10 cellular contexts compared by ENCODE assay signal in the genomic region with DNA sequence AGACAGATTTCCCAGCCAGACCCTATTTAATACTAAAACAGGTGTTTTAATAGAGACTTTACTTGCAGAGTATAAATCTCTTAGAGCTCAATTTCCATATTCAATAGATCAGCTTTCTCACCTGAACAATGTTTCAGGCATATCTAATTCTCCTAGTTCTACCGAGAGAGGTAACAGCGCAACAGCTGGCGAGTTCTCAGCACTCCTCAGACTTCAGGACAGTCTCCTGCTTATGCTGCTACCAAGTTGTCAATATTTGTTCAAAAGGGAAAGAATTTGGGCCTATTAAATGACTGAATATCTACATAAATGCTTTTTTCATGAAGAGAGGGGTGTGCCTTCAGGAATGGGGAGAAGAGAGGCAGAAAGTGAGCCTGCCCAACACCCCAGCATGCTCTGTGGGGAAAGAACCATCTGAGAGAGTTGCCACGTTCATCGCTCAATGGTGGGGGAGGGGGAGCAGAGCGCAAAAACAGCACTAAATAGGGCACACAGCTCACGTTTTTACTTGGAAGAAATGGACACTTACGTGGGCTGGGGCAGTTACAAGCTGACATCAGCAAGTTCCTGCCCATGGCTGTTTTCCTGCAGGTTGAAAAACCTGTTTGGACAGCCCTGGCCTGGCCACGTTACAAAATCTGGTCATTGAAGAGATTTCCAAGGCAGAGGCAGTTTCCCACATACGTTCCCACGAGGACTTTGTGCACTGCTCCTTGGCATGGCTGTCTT. TPM values are rescaled to one million over a fixed set of nuclear protein-coding genes. Genes with fewer than 3 reads are reported as not detected.
DNase-seq lines count a peak whose midpoint lies in the region; ATAC-seq and TF ChIP-seq lines count a peak whose summit lies in the region.
"Had no signal": no experiment of that assay in that cellular context is flagged by ENCODE, and none has a peak within 500 bp of the region (broad histone marks: within the 10 kb centered on the region; RNA-seq: fewer than 3 reads in every experiment).

No MANE protein-coding gene starts in this region.

- peak overlapping the region; percentile 13 for H3K9ac ChIP-seq in HCT116 (ENCODE audit: low read length)

- RAD21 ChIA-PET in HCT116 (lab: Charles Lee; ENCODE audit: low non-redundant PET in 1 of 2, low total read pairs in 2 of 2, uncharacterized antibody in 2 of 2, unreplicated experiment in 2 of 2) = no interaction called here

- DNase-seq in HCT116 (ENCODE audit: low read depth, low spot score) = no peak
- DNase-seq in effector memory CD8-positive, alpha-beta T cell = no peak
- DNase-seq in naive thymus-derived CD8-positive, alpha-beta T cell = no peak
- no peak for DNase-seq in tibial nerve (ENCODE audit: low spot score in 2 of 2)
- no peak for DNase-seq in SK-N-DZ (ENCODE audit: low spot score)
- no peak for DNase-seq in NCI-H2107 (lab: John Stamatoyannopoulos, UW)
- DNase-seq: cortex of kidney had no signal

- H3K9me2 ChIP-seq in HCT116 (ENCODE audit: insufficient read depth) = no peaks in the 10 kb centered on the region

- no peak overlapping the region for H3K4me3 Mint-ChIP-seq in effector memory CD8-positive, alpha-beta T cell
- no peak overlapping the region for H3K4me3 Mint-ChIP-seq in naive thymus-derived CD8-positive, alpha-beta T cell

- H3K27ac Mint-ChIP-seq in effector memory CD8-positive, alpha-beta T cell = peak overlapping the region; percentile 54 to 91
- H3K27ac Mint-ChIP-seq in naive thymus-derived CD8-positive, alpha-beta T cell = peak overlapping the region in 9 of 10 donors; percentile 4 to 89 (median 48)

- peaks cover 99% of the 10 kb centered on the region for H3K36me3 Mint-ChIP-seq in effector memory CD8-positive, alpha-beta T cell (ENCODE audit: insufficient read depth)
- peaks cover 7 to 97% (median 39%) of the 10 kb centered on the region in 3 donors for H3K36me3 Mint-ChIP-seq in naive thymus-derived CD8-positive, alpha-beta T cell

- H3K9me3 ChIP-seq in HCT116 (ENCODE audit: control insufficient read depth in 1 of 2, insufficient read depth in 1 of 2, low read depth in 1 of 2, low read length in 2 of 2) (no peaks in the 10 kb centered on the region), tibial nerve (no peaks in the 10 kb centered on the region)
- H3K9me3 ChIP-seq: Peyer's patch had no signal

- peaks cover 100% of the 10 kb centered on the region for H3K79me2 ChIP-seq in HCT116 (ENCODE audit: insufficient read depth, low read length)

- H3K4me3 ChIP-seq in HCT116 (replicated peaks in 1 of 2; ENCODE audit: low read depth in 1 of 2, low read length in 2 of 2) (no peak overlapping the region), tibial nerve (no peak overlapping the region)
- H3K4me3 ChIP-seq: Peyer's patch had no signal

- H3K27me3 Mint-ChIP-seq in effector memory CD8-positive, alpha-beta T cell = no peaks in the 10 kb centered on the region
- no peaks in the 10 kb centered on the region for H3K27me3 Mint-ChIP-seq in naive thymus-derived CD8-positive, alpha-beta T cell

- intact Hi-C loops in HCT116 (cut with micrococcal nuclease) = no loop called here

- H3K27ac ChIP-seq in C4-2B (peak overlapping the region; percentile 86), HCT116 (ENCODE audit: low read depth, low read length) (peak overlapping the region; percentile 34), tibial nerve (no peak overlapping the region)

- peak in 1 of 2 donors; percentile 7 for TF ChIP-seq EP300 in tibial nerve (IDR thresholded peaks at IDR 0.05)

- 77 to 82% methylated on average over 11 of the region's 11 CpGs for WGBS in tibial nerve, 2 donors

- no TSS peak for BruUV-seq in HCT116 (replicated peaks; lab: Mats Ljungman, UMichigan)

- H3K27me3 ChIP-seq in HCT116 (ENCODE audit: insufficient read depth, low read length) (no peaks in the 10 kb centered on the region), tibial nerve (no peaks in the 10 kb centered on the region)
- H3K27me3 ChIP-seq: Peyer's patch had no signal

- TF ChIP-seq CTCF in C4-2B (conservative IDR thresholded peaks at IDR 0.05) = no peak
- TF ChIP-seq CTCF in HCT116 (IDR thresholded peaks at IDR 0.05 in 2 of 3, conservative IDR thresholded peaks at IDR 0.05 in 1 of 3; ENCODE audit: borderline replicate concordance in 1 of 3, insufficient read depth in 1 of 3, low read depth in 2 of 3, low read length in 2 of 3) = no peak
- TF ChIP-seq CTCF in tibial nerve (IDR thresholded peaks at IDR 0.05) = no peak

- CTCF ChIA-PET in HCT116 (lab: Charles Lee) = interaction anchor here (0.8 to 3.2 kb wide), 2 partner anchors 9 to 12 kb away, joined by 3 to 11 read pairs; no protein-coding TSS in a partner anchor

- POLR2A ChIA-PET in HCT116 (lab: Charles Lee) = interaction anchor here (0.8 to 2.8 kb wide), 4 partner anchors 8 to 88 kb away, joined by 3 to 13 read pairs (median 4); no protein-coding TSS in a partner anchor
- POLR2A ChIA-PET in naive thymus-derived CD8-positive, alpha-beta T cell (lab: Charles Lee) = interaction anchor here (0.6 to 1.1 kb wide), 3 partner anchors 8 to 1048 kb away, joined by 3 to 5 read pairs (median 3); no protein-coding TSS in a partner anchor

- no peaks in the 10 kb centered on the region for H3K9me3 Mint-ChIP-seq in effector memory CD8-positive, alpha-beta T cell
- H3K9me3 Mint-ChIP-seq in naive thymus-derived CD8-positive, alpha-beta T cell = no peaks in the 10 kb centered on the region

- H3K36me3 ChIP-seq in HCT116 (ENCODE audit: control insufficient read depth in 1 of 2, insufficient read depth in 2 of 2, low read length in 2 of 2) = peaks cover 68 to 95% of the 10 kb centered on the region in 2 experiments
- H3K36me3 ChIP-seq in tibial nerve = peaks cover 4 to 100% (median 55%) of the 10 kb centered on the region in 3 donors

- ATAC-seq in HCT116 = 0 out of 2 replicates have a peak, but pooled peaks have one; percentile 0
- no peak for ATAC-seq in effector memory CD8-positive, alpha-beta T cell (replicated peaks)
- ATAC-seq in naive thymus-derived CD8-positive, alpha-beta T cell = no peak
- ATAC-seq in HG03108 (IDR thresholded peaks at IDR 0.05; ENCODE audit: unreplicated experiment) = no peak

- H3K4me1 ChIP-seq in HCT116 (ENCODE audit: control insufficient read depth in 1 of 2, insufficient read depth in 2 of 2, low read length in 2 of 2) (peaks cover 60 to 98% of the 10 kb centered on the region in 2 experiments), tibial nerve (no peaks in the 10 kb centered on the region)

- peaks cover 74% of the 10 kb centered on the region; the same call in 1 of the 2 replicates for H4K20me1 ChIP-seq in HCT116 (ENCODE audit: insufficient read depth)

- no peak for TF ChIP-seq RAD21 in HCT116 (IDR thresholded peaks at IDR 0.05; ENCODE audit: low read depth)

- H3K4me2 ChIP-seq in HCT116 (ENCODE audit: low read length) = peak overlapping the region; percentile 8

- H2AFZ ChIP-seq in HCT116 (ENCODE audit: low read depth, low read length, poor library complexity, severe bottlenecking) = no peak overlapping the region

- peaks cover 23 to 35% of the 10 kb centered on the region in 2 donors for H3K4me1 Mint-ChIP-seq in effector memory CD8-positive, alpha-beta T cell (ENCODE audit: low read depth in 2 of 2)
- peaks cover 18 to 55% (median 36%) of the 10 kb centered on the region in 4 donors for H3K4me1 Mint-ChIP-seq in naive thymus-derived CD8-positive, alpha-beta T cell

- TF ChIP-seq POLR2A in HCT116 (IDR thresholded peaks at IDR 0.05; ENCODE audit: borderline replicate concordance, extremely low read depth, insufficient read depth, insufficient read length) (no peak), tibial nerve (IDR thresholded peaks at IDR 0.05) (no peak)

TF ChIP-seq in HCT116, 20 proteins besides CTCF, POLR2A, EP300 and RAD21:
- TF ChIP-seq FOSL1 (IDR thresholded peaks at IDR 0.05; ENCODE audit: low read depth) (no peak), POLR2AphosphoS5 (IDR thresholded peaks at IDR 0.05; ENCODE audit: low read depth, low read length) (peak; percentile 65)
TF ChIP-seq in HCT116: peak in this region for 1.

RNA-seq across cellular contexts. Expression of gene EZR, which starts 38.0 kb away (rescaled TPM):
- 1,402 TPM for total RNA-seq in HCT116 (2021; ENCODE audit: unreplicated experiment)
- 1,219 and 1,280 TPM in 2 replicates for polyA plus RNA-seq in HCT116 (2012)
- 100 to 1,000 TPM; 202 to 212 TPM for total RNA-seq in naive thymus-derived CD8-positive, alpha-beta T cell
- polyA plus RNA-seq in naive thymus-derived CD8-positive, alpha-beta T cell = 100 to 1,000 TPM; 127 to 168 (median 143) TPM
- total RNA-seq in tibial nerve = 100 to 1,000 TPM in 3 of 4 donors, 10 to 100 TPM in 1; 83.7 to 168 (median 144) TPM
- polyA plus RNA-seq in SK-N-DZ (2014; cell fraction: cytosol; rRNA removed) = 46.2 and 51.6 TPM in 2 replicates
- 31.1 and 33.2 TPM in 2 replicates for polyA plus RNA-seq in SK-N-DZ (2014; cell fraction: nucleus; rRNA removed)

Comparison
In these comparisons a context has a peak if more than half of its experiments do, and no peak if none do; other contexts are left out.
1. H3K27ac ChIP-seq: peak in C4-2B (single experiment) and HCT116 (single experiment); none in tibial nerve (0 of 4).